18 cellular contexts compared by ENCODE assay signal in genomic region chr17:73319766-73320165, GRCh38. TPM values are rescaled to one million over a fixed set of nuclear protein-coding genes. Genes with fewer than 3 reads are reported as not detected.
DNase-seq lines count a peak whose midpoint lies in the region; ATAC-seq and TF ChIP-seq lines count a peak whose summit lies in the region.
"Had no signal": no experiment of that assay in that cellular context is flagged by ENCODE, and none has a peak within 500 bp of the region (broad histone marks: within the 10 kb centered on the region; RNA-seq: fewer than 3 reads in every experiment).

No MANE protein-coding gene starts in this region.

- peak overlapping the region; percentile 13 for H4K5ac ChIP-seq in mesendoderm (ENCODE audit: low read length)

- peaks cover 63% of the 10 kb centered on the region for H3K4me1 Mint-ChIP-seq in brain
- peaks cover 42% of the 10 kb centered on the region for H3K4me1 Mint-ChIP-seq in neural progenitor cell
- H3K4me1 Mint-ChIP-seq: CD4-positive, alpha-beta memory T cell had no signal

- H2BK120ac ChIP-seq in mesendoderm (ENCODE audit: low read depth, low read length) = no peak overlapping the region

- H3K4me1 ChIP-seq in mesendoderm (ENCODE audit: control insufficient read depth, low read depth, low read length) (peaks cover 33% of the 10 kb centered on the region), neural progenitor cell (peaks cover 6% of the 10 kb centered on the region)

- H3K27me3 ChIP-seq in mesendoderm (ENCODE audit: insufficient read depth, low read length, poor library complexity) (no peaks in the 10 kb centered on the region), neural progenitor cell (no peaks in the 10 kb centered on the region)

- H3K79me1 ChIP-seq in mesendoderm (ENCODE audit: low read length) = no peaks in the 10 kb centered on the region

- no CpG with 5 or more reads among the region's 3 CpGs for WGBS in mesendoderm (ENCODE audit: extremely low coverage, insufficient coverage, low lambda C conversion rate)

- H3K23ac ChIP-seq in mesendoderm (ENCODE audit: low read length) = peak overlapping the region; percentile 53

- H3K27ac Mint-ChIP-seq in brain (peak overlapping the region; percentile 23 to 92 (median 38)), neural progenitor cell (no peak overlapping the region)
- H3K27ac Mint-ChIP-seq: GM23338, H9, HFFc6 had no signal

- H3K27me3 Mint-ChIP-seq in brain (peaks cover 9% of the 10 kb centered on the region), neural progenitor cell (ENCODE audit: insufficient read depth, low read depth) (peaks cover 25% of the 10 kb centered on the region)

- H3K9me3 Mint-ChIP-seq in brain (peaks cover 0 to 7% (median 3%) of the 10 kb centered on the region in 5 experiments), neural progenitor cell (no peaks in the 10 kb centered on the region)
- H3K9me3 Mint-ChIP-seq: GM23338, HFFc6 had no signal

- ATAC-seq in HG03520 (IDR thresholded peaks at IDR 0.05; ENCODE audit: unreplicated experiment) = no peak
- ATAC-seq: GM23338, HCT116 had no signal

- H3K4me2 ChIP-seq in mesendoderm (ENCODE audit: low read length) (no peak overlapping the region), neural progenitor cell (no peak overlapping the region)
- H3K4me2 ChIP-seq: GM23338 had no signal

- H3K4me3 ChIP-seq in mesendoderm (ENCODE audit: low read length) (no peak overlapping the region), neural progenitor cell (no peak overlapping the region)
- H3K4me3 ChIP-seq: GM23338 had no signal

- H2AFZ ChIP-seq in neural progenitor cell (replicated peaks) = no peak overlapping the region
- H2AFZ ChIP-seq: GM23338 had no signal

- TF ChIP-seq CTCF in brain (conservative IDR thresholded peaks at IDR 0.05) (no peak), neural progenitor cell (IDR thresholded peaks at IDR 0.05) (no peak)

- DNase-seq in mesendoderm = no peak
- DNase-seq in neural progenitor cell (ENCODE audit: low spot score) = no peak
- no peak for DNase-seq in SIG-M5 (lab: John Stamatoyannopoulos, UW)
- DNase-seq in KBM-7 = no peak
- DNase-seq: C1 segment of cervical spinal cord; Calu3; CD4-positive, alpha-beta memory T cell; COR-L47; DND-41; H9; HFFc6 had no signal

- no peak overlapping the region for H3K4ac ChIP-seq in mesendoderm (ENCODE audit: low read depth, low read length)

- H2BK15ac ChIP-seq in mesendoderm (replicated peaks; ENCODE audit: low read depth) = no peak overlapping the region

- H3K9ac ChIP-seq in mesendoderm (ENCODE audit: low read length) = no peak overlapping the region
- H3K9ac ChIP-seq in neural progenitor cell = no peak overlapping the region

- no peaks in the 10 kb centered on the region for H3K36me3 ChIP-seq in mesendoderm (ENCODE audit: control insufficient read depth, insufficient read depth, low read length)
- no peaks in the 10 kb centered on the region for H3K36me3 ChIP-seq in neural progenitor cell

- H3K27ac ChIP-seq in mesendoderm (ENCODE audit: low read depth, low read length) = no peak overlapping the region
- H3K27ac ChIP-seq in neural progenitor cell = no peak overlapping the region

- H2AK5ac ChIP-seq in mesendoderm (ENCODE audit: low read length) = peak overlapping the region; percentile 97

- no peaks in the 10 kb centered on the region for H3K79me2 ChIP-seq in mesendoderm (ENCODE audit: control insufficient read depth, insufficient read depth, low read length)
- H3K79me2 ChIP-seq in neural progenitor cell (ENCODE audit: low read depth) = no peaks in the 10 kb centered on the region

- no peaks in the 10 kb centered on the region for H4K20me1 ChIP-seq in neural progenitor cell (ENCODE audit: low read depth)

- H3K9me3 ChIP-seq in neural progenitor cell (ENCODE audit: low read depth) = no peaks in the 10 kb centered on the region

- H3K56ac ChIP-seq in mesendoderm (ENCODE audit: low read length) = peak overlapping the region; percentile 65

- H2BK5ac ChIP-seq in mesendoderm (ENCODE audit: low read length) = peak overlapping the region; percentile 85

- no peak overlapping the region for H3K18ac ChIP-seq in mesendoderm (ENCODE audit: low read length)

- in situ Hi-C loops in KBM-7 (cut with MboI; ENCODE audit: low pct_unique_long_range_greater_than_20kb, low sequenced_read_pairs) = no loop called here

- H3K36me3 Mint-ChIP-seq in brain (no peaks in the 10 kb centered on the region), neural progenitor cell (no peaks in the 10 kb centered on the region)
- H3K36me3 Mint-ChIP-seq: CD4-positive, alpha-beta memory T cell had no signal

- peak overlapping the region in 1 of 5 experiments; percentile 56 for H3K4me3 Mint-ChIP-seq in brain
- peak overlapping the region; percentile 55 for H3K4me3 Mint-ChIP-seq in neural progenitor cell
- H3K4me3 Mint-ChIP-seq: CD4-positive, alpha-beta memory T cell; GM23338; H9; HFFc6 had no signal

- H4K8ac ChIP-seq in mesendoderm (ENCODE audit: low read depth, low read length) = no peak overlapping the region

- H3F3A ChIP-seq in neural progenitor cell (ENCODE audit: low read depth) = peaks cover 10% of the 10 kb centered on the region

RNA-seq across cellular contexts. Expression of gene CDC42EP4, which starts 8.0 kb away (rescaled TPM):
- 110 TPM for polyA plus RNA-seq in brain (ENCODE audit: insufficient read depth, low read depth, low replicate concordance)
- 5.7 TPM for polyA plus RNA-seq in mesendoderm (2013, experiment 1 of 2)
- 5.1 TPM for polyA plus RNA-seq in mesendoderm (2013, experiment 2 of 2)
- total RNA-seq in neural progenitor cell (ENCODE audit: low replicate concordance) = 10.8 and 28.9 TPM in 2 replicates

RNA-seq across cellular contexts. Expression of gene CPSF4L, which starts 58.1 kb away (rescaled TPM):
- polyA plus RNA-seq in brain (ENCODE audit: insufficient read depth, low read depth, low replicate concordance) = not detected
- 0.06 TPM for polyA plus RNA-seq in mesendoderm (2013, experiment 1 of 2)
- polyA plus RNA-seq in mesendoderm (2013, experiment 2 of 2) = not detected
- not detected in 2 replicates for total RNA-seq in neural progenitor cell (ENCODE audit: low replicate concordance)
- total RNA-seq: A172; A673; Calu3; CD4-positive, alpha-beta memory T cell; GM23338; H4; H9; HFFc6 had no signal
- polyA plus RNA-seq: CD4-positive, alpha-beta memory T cell; GM23338 had no signal
